Comparison of ENCODE assay signal across 21 cellular contexts in genomic region chr5:124795829-124796228, GRCh38. TPM values are rescaled to one million over a fixed set of nuclear protein-coding genes. Genes with fewer than 3 reads are reported as not detected.
DNase-seq lines count a peak whose midpoint lies in the region; ATAC-seq, FAIRE-seq and TF ChIP-seq lines count a peak whose summit lies in the region.
"Had no signal": no experiment of that assay in that cellular context is flagged by ENCODE, and none has a peak within 500 bp of the region (broad histone marks: within the 10 kb centered on the region; RNA-seq: fewer than 3 reads in every experiment).

No MANE protein-coding gene starts in this region.

- in situ Hi-C loops in GM12878 (cut with MboI), result no loop called here

- FAIRE-seq in GM12878 (lab: Jason Lieb, UNC), result no peak
- FAIRE-seq: A549 had no signal

- H3K4me2 ChIP-seq in GM12878 (ENCODE audit: control insufficient read depth, insufficient read depth), result peak overlapping the region; percentile 5; the same call in 1 of the 2 replicates
- H3K4me2 ChIP-seq in MM.1S (ENCODE audit: low read depth, low read length), result no peak overlapping the region
- H3K4me2 ChIP-seq: A549 had no signal

- 43% methylated on average over 4 of the region's 4 CpGs for WGBS in GM12878 (ENCODE audit: insufficient coverage, insufficient replicate concordance, low lambda C conversion rate, missing lambda C conversion rate)

- TF ChIP-seq POLR2A in GM12878 (IDR thresholded peaks at IDR 0.05; ENCODE audit: low read depth, low read length), result no peak

- no peak for TF ChIP-seq EP300 in GM12878 (IDR thresholded peaks at IDR 0.05; ENCODE audit: borderline replicate concordance in 1 of 2, control insufficient read depth in 1 of 2, low read depth in 2 of 2, low read length in 2 of 2)

- no peak for TF ChIP-seq RAD21 in GM12878 (IDR thresholded peaks at IDR 0.05; ENCODE audit: insufficient read depth, low read depth, low read length)

- intact Hi-C loops in GM12878 (cut with micrococcal nuclease; ENCODE audit: unreplicated experiment), result no loop called here

- TF ChIP-seq CTCF in GM12865 (IDR thresholded peaks at IDR 0.05; ENCODE audit: insufficient read depth, low read depth, low read length, missing control alignments) (no peak), GM12878 (IDR thresholded peaks at IDR 0.05 in 2 of 3, conservative IDR thresholded peaks at IDR 0.05 in 1 of 3; ENCODE audit: control insufficient read depth in 2 of 3, extremely low read depth in 1 of 3, insufficient read depth in 1 of 3, low read depth in 3 of 3, low read length in 3 of 3) (no peak), MM.1S (IDR thresholded peaks at IDR 0.05; ENCODE audit: low read length) (no peak)

- no peaks in the 10 kb centered on the region for H3K36me3 ChIP-seq in GM12878 (ENCODE audit: control insufficient read depth in 2 of 2, insufficient read depth in 2 of 2, low read length in 1 of 2)
- H3K36me3 ChIP-seq in MM.1S (replicated peaks; ENCODE audit: insufficient read depth, low read length), result no peaks in the 10 kb centered on the region
- H3K36me3 ChIP-seq: BLaER1 treated with 17β-estradiol and CSF1 and Interleukin-3, amounts not matched to agents 10 nM and 100 nM; HAP-1 had no signal

- H3K4me3 ChIP-seq in GM12865 (ENCODE audit: low read depth, low read length), result no peak overlapping the region
- no peak overlapping the region for H3K4me3 ChIP-seq in GM12878
- H3K4me3 ChIP-seq in MM.1S (ENCODE audit: low read length), result no peak overlapping the region
- H3K4me3 ChIP-seq: A549; BLaER1 treated with 17β-estradiol and CSF1 and Interleukin-3, amounts not matched to agents 10 nM and 100 nM; HAP-1 had no signal

- DNase-seq in GM12865 (ENCODE audit: low read depth) (peak; percentile 59), GM12878 (ENCODE audit: low read depth, low spot score) (no peak), MM.1S (no peak)
- no peak for DNase-seq in activated naive CD4-positive, alpha-beta T cell treated with Interleukin-2 at 50 U/mL for 16 hours
- no peak for DNase-seq in activated CD4-positive, CD25-positive, alpha-beta regulatory T cell treated with anti-CD3 and anti-CD28 coated beads, Interleukin-2, amount 50 U/mL, for 72 hours
- DNase-seq: DMS79 treated with DMSO at 0.1 percent for 48 hours, GDM1, Kasumi-1, NCI-H1105 treated with DMSO at 0.1 percent for 48 hours, NCI-H1694 treated with DMSO at 0.1 percent for 48 hours, NCI-H2107, NCI-H2227 treated with DMSO at 0.1 percent for 48 hours, NCI-H524, SHP77 treated with DMSO at 0.1 percent for 48 hours, T-helper 17 cell had no signal

- POLR2A ChIA-PET in GM12878 (lab: Charles Lee), result interaction anchor here (0.6 kb wide), 1 partner anchor 428 kb away, joined by 3 read pairs; no protein-coding TSS in a partner anchor

- H3K27me3 ChIP-seq in GM12878 (replicated peaks in 1 of 2; ENCODE audit: control insufficient read depth in 2 of 2, insufficient read depth in 2 of 2, low read length in 1 of 2) (no peaks in the 10 kb centered on the region), MM.1S (replicated peaks; ENCODE audit: insufficient read depth, low read length) (no peaks in the 10 kb centered on the region)
- H3K27me3 ChIP-seq: BLaER1 treated with 17β-estradiol and CSF1 and Interleukin-3, amounts not matched to agents 10 nM and 100 nM had no signal

- H2AFZ ChIP-seq in GM12878 (ENCODE audit: control insufficient read depth, low read depth, low read length), result no peak overlapping the region
- H2AFZ ChIP-seq in MM.1S (ENCODE audit: low read length), result no peak overlapping the region

- H3K4me1 ChIP-seq in GM12878 (ENCODE audit: control insufficient read depth, insufficient read depth, low read length) (peaks cover 20% of the 10 kb centered on the region), MM.1S (ENCODE audit: low read length) (no peaks in the 10 kb centered on the region)
- H3K4me1 ChIP-seq: BLaER1 treated with 17β-estradiol and CSF1 and Interleukin-3, amounts not matched to agents 10 nM and 100 nM had no signal

- H4K20me1 ChIP-seq in GM12878 (ENCODE audit: control insufficient read depth, insufficient read depth) (no peaks in the 10 kb centered on the region), MM.1S (ENCODE audit: insufficient read depth, low read length) (no peaks in the 10 kb centered on the region)
- H4K20me1 ChIP-seq: BLaER1 treated with 17β-estradiol and CSF1 and Interleukin-3, amounts not matched to agents 10 nM and 100 nM had no signal

- no peaks in the 10 kb centered on the region for H3K9me2 ChIP-seq in MM.1S (replicated peaks; ENCODE audit: insufficient read depth, low read length)

- H3K9ac ChIP-seq in GM12878 (ENCODE audit: control insufficient read depth, insufficient read depth, low read length), result no peak overlapping the region
- no peak overlapping the region for H3K9ac ChIP-seq in MM.1S (ENCODE audit: low read length)
- H3K9ac ChIP-seq: BLaER1 treated with 17β-estradiol and CSF1 and Interleukin-3, amounts not matched to agents 10 nM and 100 nM had no signal

- SMC1A ChIA-PET in GM12878 (lab: Charles Lee; ENCODE audit: uncharacterized antibody, unreplicated experiment), result interaction anchor here (0.9 to 4.0 kb wide), 3 partner anchors 11 to 93 kb away, joined by 5 to 17 read pairs (median 9); no protein-coding TSS in a partner anchor

- H3K79me2 ChIP-seq in GM12878 (ENCODE audit: control insufficient read depth, insufficient read depth, low read length) (no peaks in the 10 kb centered on the region), MM.1S (ENCODE audit: low read length) (no peaks in the 10 kb centered on the region)

- RAD21 ChIA-PET in GM12878 (lab: Charles Lee; ENCODE audit: unreplicated experiment), result interaction anchor here (0.9 to 1.9 kb wide), 4 partner anchors 45 to 113 kb away, joined by 3 to 7 read pairs (median 4); no protein-coding TSS in a partner anchor

- no TSS peak for BruUV-seq in GM12878 (replicated peaks; lab: Mats Ljungman, UMichigan)

- peak; percentile 30 for ATAC-seq in GM19395 (IDR thresholded peaks at IDR 0.05; ENCODE audit: unreplicated experiment)
- ATAC-seq in HG02973 (IDR thresholded peaks at IDR 0.05; ENCODE audit: unreplicated experiment), result peak; percentile 43
- peak; percentile 48 for ATAC-seq in GM12878
- no peak for ATAC-seq in HG02852 (IDR thresholded peaks at IDR 0.05; ENCODE audit: unreplicated experiment)
- ATAC-seq: A549, T-helper 17 cell had no signal

- no peaks in the 10 kb centered on the region for H3F3A ChIP-seq in MM.1S (ENCODE audit: insufficient read depth, low read length)

- H3K9me3 ChIP-seq in GM12878 (replicated peaks; ENCODE audit: control insufficient read depth, insufficient read depth, low read length) (no peaks in the 10 kb centered on the region), MM.1S (replicated peaks; ENCODE audit: insufficient read depth, low read length) (no peaks in the 10 kb centered on the region)
- H3K9me3 ChIP-seq: A549, HAP-1 had no signal

- CTCF ChIA-PET in GM12878 (lab: Yijun Ruan, JAX), result no interaction called here

- H3K27ac ChIP-seq in GM12878 (ENCODE audit: control insufficient read depth, insufficient read depth), result no peak overlapping the region
- H3K27ac ChIP-seq in MM.1S (ENCODE audit: low read length), result no peak overlapping the region
- H3K27ac ChIP-seq: A549; BLaER1 treated with 17β-estradiol and CSF1 and Interleukin-3, amounts not matched to agents 10 nM and 100 nM had no signal

TF ChIP-seq in GM12878, 131 proteins besides CTCF, POLR2A, EP300 and RAD21 (continues in another document):
- no peak for TF ChIP-seq ZNF217 (IDR thresholded peaks at IDR 0.05)
- TF ChIP-seq JUNB (IDR thresholded peaks at IDR 0.05), result peak; percentile 50; the same call in 1 of the 2 replicates
- 0 out of 2 replicates have a peak, but pooled peaks have one; percentile 42 for TF ChIP-seq FOXM1 (IDR thresholded peaks at IDR 0.05; ENCODE audit: low read depth, low read length)
- TF ChIP-seq HDAC2 (IDR thresholded peaks at IDR 0.05), result no peak
- TF ChIP-seq IKZF1 (conservative IDR thresholded peaks at IDR 0.05), result no peak
- no peak for TF ChIP-seq MTA2 (IDR thresholded peaks at IDR 0.05; ENCODE audit: low read depth)
- no peak for TF ChIP-seq USF2 (IDR thresholded peaks at IDR 0.05; ENCODE audit: borderline replicate concordance, low read depth, low read length)
- TF ChIP-seq MEF2A (IDR thresholded peaks at IDR 0.05; ENCODE audit: insufficient read depth, low read depth, low read length), result peak; percentile 75; the same call in 1 of the 2 replicates
- TF ChIP-seq EZH2 (IDR thresholded peaks at IDR 0.05; ENCODE audit: borderline replicate concordance, control insufficient read depth, low read depth, low read length), result no peak
- no peak for TF ChIP-seq TCF12 (IDR thresholded peaks at IDR 0.05; ENCODE audit: low read depth, low read length)
- peak; percentile 74 for TF ChIP-seq RUNX3 (IDR thresholded peaks at IDR 0.05; ENCODE audit: low read length)

RNA-seq across cellular contexts. Expression of gene ZNF608, which starts 49.4 kb away (rescaled TPM):
- 55.7 and 55.8 TPM in 2 replicates for total RNA-seq in GM12878 (2013; cell fraction: nucleolus; rRNA removed)
- total RNA-seq in GM12878 (2014; rRNA removed) (0.73 and 0.76 TPM in 2 replicates), GM12878 (2014; rRNA removed; fragmentation: Illumina TruSeq; extraction: Trizol) (0.63 and 1.1 TPM in 2 replicates), GM12878 (2021) (0.77 and 0.87 TPM in 2 replicates)
- 8.3 TPM for polyA plus RNA-seq in GM12878 (2011; ENCODE audit: low read depth)
- polyA plus RNA-seq in GM12878 (2011; rRNA removed) (6.7 and 7.2 TPM in 2 replicates), GM12878 (2014; fragmentation: Illumina TruSeq; extraction: Trizol) (0.62 and 0.84 TPM in 2 replicates), GM12878 (2014; fragmentation: Nextera tagmentation; extraction: Ambion mirVana) (under 1 TPM; 0.19 to 0.31 TPM), GM12878 (2014; rRNA removed) (0.60 and 0.65 TPM in 2 replicates), GM12878 (2016; fragmentation: Nextera tagmentation; extraction: Ambion mirVana) (under 1 TPM; 0.23 to 0.37 TPM)
- polyA plus RNA-seq in GM12878 (2011; cell fraction: cytosol; rRNA removed), result 4.0 and 4.2 TPM in 2 replicates
- 7.8 and 8.9 TPM in 2 replicates for polyA plus RNA-seq in GM12878 (2011; cell fraction: nucleus; rRNA removed)
- polyA plus RNA-seq in GM12878 (2012), result 12.2 and 14.9 TPM in 2 replicates
- polyA minus RNA-seq in GM12878 (2011; rRNA and poly(A)+ RNA removed), result 7.8 and 10.2 TPM in 2 replicates
- polyA minus RNA-seq in GM12878 (2011; cell fraction: cytosol; rRNA and poly(A)+ RNA removed), result 4.9 and 5.3 TPM in 2 replicates
- polyA minus RNA-seq in GM12878 (2011; cell fraction: nucleus; rRNA and poly(A)+ RNA removed), result 7.6 and 11.6 TPM in 2 replicates
